In the genomic region with DNA sequence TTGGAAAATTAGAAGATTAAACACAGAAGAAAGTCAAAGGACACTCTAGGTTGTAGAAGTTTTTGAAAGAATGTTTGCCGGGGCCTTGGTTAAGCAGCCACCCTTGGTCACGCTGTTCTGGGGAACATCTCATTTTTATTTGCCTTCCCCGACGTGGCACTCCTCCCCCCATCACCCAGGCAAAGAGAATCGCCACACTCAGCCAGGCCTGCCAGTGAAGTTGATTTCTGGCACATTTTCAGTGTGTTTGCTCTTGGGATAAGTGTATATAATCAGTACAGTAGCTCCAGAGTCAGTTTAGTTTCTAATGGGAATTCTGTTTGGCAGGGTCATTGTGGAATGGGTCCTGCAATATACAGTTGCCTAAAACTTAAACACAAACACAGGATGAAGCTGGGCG, we compare ENCODE assay signal across 19 cellular contexts.
"Had no signal": no experiment of that assay in that cellular context is flagged by ENCODE, and none has a peak within 500 bp of the region (broad histone marks: within the 10 kb centered on the region; RNA-seq: fewer than 3 reads in every experiment).

No MANE protein-coding gene starts in this region.

- H3K36me3 ChIP-seq: esophagus muscularis mucosa, heart right ventricle, left ventricle myocardium inferior, spleen, thoracic aorta had no signal

- H3K4me1 ChIP-seq: esophagus muscularis mucosa, left ventricle myocardium inferior, spleen had no signal

- H3K27ac Mint-ChIP-seq: activated CD4-positive, alpha-beta memory T cell treated with anti-CD3 and anti-CD28 coated beads, Interleukin-2, amount 10 ng/mL, durations not matched to agents 7 days and 5 days; activated naive CD4-positive, alpha-beta T cell treated with anti-CD3 and anti-CD28 coated beads for 36 hours; activated T-cell treated with anti-CD3 and anti-CD28 coated beads, Interleukin-2, amount 50 U/mL, for 24 hours; naive thymus-derived CD4-positive, alpha-beta T cell; stimulated activated memory B cell treated with anti-CD40 and anti-IgM and Interleukin-4, amounts not matched to agents 10 μg/mL and 1 μg/mL and 100 μg/mL, for 72 hours; T-cell; WTC11 had no signal

- H3K27ac ChIP-seq: esophagus muscularis mucosa, heart right ventricle, left ventricle myocardium inferior, spleen, thoracic aorta had no signal

- FAIRE-seq: bronchial epithelial cell, urothelium cell line had no signal

- H3K4me1 Mint-ChIP-seq: activated CD4-positive, alpha-beta memory T cell treated with anti-CD3 and anti-CD28 coated beads, Interleukin-2, amount 10 ng/mL, durations not matched to agents 7 days and 5 days; stimulated activated memory B cell treated with anti-CD40 and anti-IgM and Interleukin-4, amounts not matched to agents 10 μg/mL and 1 μg/mL and 100 μg/mL, for 72 hours; T-cell had no signal

- H3K36me3 Mint-ChIP-seq: naive thymus-derived CD4-positive, alpha-beta T cell; stimulated activated memory B cell treated with anti-CD40 and anti-IgM and Interleukin-4, amounts not matched to agents 10 μg/mL and 1 μg/mL and 100 μg/mL, for 72 hours; T-cell; WTC11 had no signal

- H3K9me3 Mint-ChIP-seq: activated CD4-positive, alpha-beta memory T cell treated with anti-CD3 and anti-CD28 coated beads, Interleukin-2, amount 10 ng/mL, durations not matched to agents 7 days and 5 days; activated naive CD4-positive, alpha-beta T cell treated with anti-CD3 and anti-CD28 coated beads for 36 hours; activated T-cell treated with anti-CD3 and anti-CD28 coated beads, Interleukin-2, amount 50 U/mL, for 24 hours; naive thymus-derived CD4-positive, alpha-beta T cell; stimulated activated memory B cell treated with anti-CD40 and anti-IgM and Interleukin-4, amounts not matched to agents 10 μg/mL and 1 μg/mL and 100 μg/mL, for 72 hours; T-cell; WTC11 had no signal

- H3K4me3 Mint-ChIP-seq: activated CD4-positive, alpha-beta memory T cell treated with anti-CD3 and anti-CD28 coated beads, Interleukin-2, amount 10 ng/mL, durations not matched to agents 7 days and 5 days; activated naive CD4-positive, alpha-beta T cell treated with anti-CD3 and anti-CD28 coated beads for 36 hours; activated T-cell treated with anti-CD3 and anti-CD28 coated beads, Interleukin-2, amount 50 U/mL, for 24 hours; naive thymus-derived CD4-positive, alpha-beta T cell; stimulated activated memory B cell treated with anti-CD40 and anti-IgM and Interleukin-4, amounts not matched to agents 10 μg/mL and 1 μg/mL and 100 μg/mL, for 72 hours; T-cell; WTC11 had no signal

- H3K27me3 ChIP-seq: esophagus muscularis mucosa, spleen had no signal

- H3K9me3 ChIP-seq: esophagus muscularis mucosa, heart right ventricle, left ventricle myocardium inferior, mucosa of descending colon, spleen, thoracic aorta had no signal

- H3K4me3 ChIP-seq: esophagus muscularis mucosa, heart right ventricle, left ventricle myocardium inferior, mucosa of descending colon, spleen, thoracic aorta had no signal

- DNase-seq: activated CD4-positive, alpha-beta memory T cell treated with anti-CD3 and anti-CD28 coated beads, Interleukin-2, amount 10 ng/mL, durations not matched to agents 7 days and 5 days; activated CD4-positive, alpha-beta T cell treated with anti-CD3 and anti-CD28 coated beads for 48 hours; activated naive CD4-positive, alpha-beta T cell treated with anti-CD3 and anti-CD28 coated beads for 36 hours; activated T-cell treated with anti-CD3 and anti-CD28 coated beads, Interleukin-2, amount 50 U/mL, for 24 hours; aorta; effector CD8-positive, alpha-beta T cell; heart right ventricle; left ventricle myocardium inferior; naive thymus-derived CD4-positive, alpha-beta T cell; spleen; stimulated activated CD4-positive, alpha-beta T cell treated with anti-CD3 and anti-CD28 coated beads, Interleukin-4, amount 100 ng/mL, for 4 hours; T-cell had no signal

- H3K27me3 Mint-ChIP-seq: activated CD4-positive, alpha-beta memory T cell treated with anti-CD3 and anti-CD28 coated beads, Interleukin-2, amount 10 ng/mL, durations not matched to agents 7 days and 5 days; activated T-cell treated with anti-CD3 and anti-CD28 coated beads, Interleukin-2, amount 50 U/mL, for 24 hours; stimulated activated memory B cell treated with anti-CD40 and anti-IgM and Interleukin-4, amounts not matched to agents 10 μg/mL and 1 μg/mL and 100 μg/mL, for 72 hours had no signal
